Comparison of ENCODE assay signal across 13 cellular contexts in the genomic region with DNA sequence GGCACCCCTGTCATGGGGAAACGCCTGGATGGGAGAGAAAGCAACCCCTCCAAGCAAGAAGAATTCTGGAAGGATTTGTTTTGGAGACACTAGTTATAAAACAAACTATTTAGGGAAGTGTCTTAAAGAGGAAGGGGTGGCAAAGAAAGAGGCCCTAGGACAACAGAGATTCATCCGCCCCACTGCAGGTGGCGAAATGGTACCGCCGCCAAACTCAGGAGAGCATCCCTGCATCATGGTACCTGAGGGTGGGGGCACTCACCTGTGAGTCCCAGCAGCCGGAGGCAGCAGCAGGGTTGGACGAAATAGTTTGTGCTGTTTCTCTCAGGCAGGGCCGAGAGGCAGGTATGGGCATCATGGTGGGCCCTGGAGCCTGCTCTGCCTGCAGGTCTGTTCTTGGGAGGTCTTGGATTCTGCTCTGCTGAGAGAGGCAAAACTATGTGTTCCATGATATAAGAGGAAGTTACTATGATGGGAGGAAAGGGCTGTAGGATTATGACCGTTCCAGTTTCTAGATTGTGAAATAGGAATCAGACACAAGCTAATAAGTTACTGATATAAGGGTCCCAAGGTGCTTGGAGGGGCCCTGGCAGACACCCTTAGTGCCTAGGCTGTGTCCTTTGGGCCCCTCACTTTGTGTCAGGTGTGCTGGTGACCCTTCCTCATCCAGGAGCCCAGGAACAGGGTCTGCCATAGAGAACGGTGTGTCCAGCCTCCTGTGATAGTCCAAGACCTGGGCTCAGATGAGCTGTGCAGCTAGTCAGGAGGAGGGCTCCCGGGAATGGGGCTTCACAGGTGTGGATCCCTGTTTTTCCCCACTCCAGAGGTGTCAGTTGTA. TPM values are rescaled to one million over a fixed set of nuclear protein-coding genes. Genes with fewer than 3 reads are reported as not detected.
DNase-seq lines count a peak whose midpoint lies in the region; ATAC-seq, FAIRE-seq and TF ChIP-seq lines count a peak whose summit lies in the region.
"Had no signal": no experiment of that assay in that cellular context is flagged by ENCODE, and none has a peak within 500 bp of the region (broad histone marks: within the 10 kb centered on the region; RNA-seq: fewer than 3 reads in every experiment).

No MANE protein-coding gene starts in this region.

- 0 out of 2 replicates have a peak overlapping the region, but pooled peaks have one; percentile 1 for H2AFZ ChIP-seq in OCI-LY3 (ENCODE audit: low read depth, low read length)
- H2AFZ ChIP-seq in osteoblast (ENCODE audit: low read length) = no peak overlapping the region

- no peaks in the 10 kb centered on the region for H3K27me3 ChIP-seq in OCI-LY3 (ENCODE audit: low read depth, low read length)
- H3K27me3 ChIP-seq in WERI-Rb-1 (ENCODE audit: insufficient read depth, low read depth, severe bottlenecking) = peaks cover 41% of the 10 kb centered on the region
- H3K27me3 ChIP-seq in osteoblast (ENCODE audit: insufficient read depth, low read length) = no peaks in the 10 kb centered on the region

- H3K36me3 ChIP-seq in OCI-LY3 (replicated peaks; ENCODE audit: low read depth, low read length) (no peaks in the 10 kb centered on the region), WERI-Rb-1 (no peaks in the 10 kb centered on the region), osteoblast (ENCODE audit: insufficient read depth, low read length) (no peaks in the 10 kb centered on the region)

- DNase-seq in GM12891 (ENCODE audit: insufficient read length, low spot score) (no peak), coronary artery (ENCODE audit: low spot score) (no peak), pons (ENCODE audit: low spot score) (peak; percentile 30), WERI-Rb-1 (no peak), osteoblast (ENCODE audit: insufficient read length, low spot score, missing footprints) (no peak)
- DNase-seq: CD8-positive, alpha-beta T cell; stimulated activated CD8-positive, alpha-beta memory T cell treated with anti-CD3 and anti-CD28 coated beads, Interleukin-4, amount 100 ng/mL, for 48 hours had no signal

- peak overlapping the region; percentile 57 for H3K9ac ChIP-seq in OCI-LY3 (ENCODE audit: low read length)

- no peak for FAIRE-seq in GM12891 (lab: Jason Lieb, UNC)

- H3K27ac ChIP-seq in OCI-LY3 (ENCODE audit: low read length) = peak overlapping the region; percentile 58
- peak overlapping the region in 1 of 2 donors; percentile 69 for H3K27ac ChIP-seq in coronary artery
- H3K27ac ChIP-seq in WERI-Rb-1 = no peak overlapping the region
- H3K27ac ChIP-seq in osteoblast (ENCODE audit: low read depth, low read length) = no peak overlapping the region

- H4K20me1 ChIP-seq in OCI-LY3 (ENCODE audit: insufficient read depth, low read length) (no peaks in the 10 kb centered on the region), osteoblast (ENCODE audit: insufficient read depth, low read length) (no peaks in the 10 kb centered on the region)

- peak; percentile 36 for TF ChIP-seq CTCF in OCI-LY3 (IDR thresholded peaks at IDR 0.05; ENCODE audit: low read depth, low read length)
- TF ChIP-seq CTCF in coronary artery (IDR thresholded peaks at IDR 0.05) = no peak
- no peak for TF ChIP-seq CTCF in WERI-Rb-1 (IDR thresholded peaks at IDR 0.05; ENCODE audit: low read depth, low read length)
- TF ChIP-seq CTCF in osteoblast (IDR thresholded peaks at IDR 0.05; ENCODE audit: extremely low read depth, low read depth, low read length) = no peak

- ATAC-seq in GM18870 (IDR thresholded peaks at IDR 0.05; ENCODE audit: unreplicated experiment) = no peak
- no peak for ATAC-seq in GM21717 (IDR thresholded peaks at IDR 0.05; ENCODE audit: unreplicated experiment)
- ATAC-seq: CD8-positive, alpha-beta T cell had no signal

- peak overlapping the region; percentile 59 for H3K4me3 ChIP-seq in OCI-LY3 (ENCODE audit: low read length)
- peak overlapping the region; percentile 31 for H3K4me3 ChIP-seq in coronary artery
- H3K4me3 ChIP-seq in WERI-Rb-1 (ENCODE audit: low read depth, low read length) = no peak overlapping the region
- H3K4me3 ChIP-seq in osteoblast (ENCODE audit: insufficient read depth, low read length) = no peak overlapping the region

- TF ChIP-seq POLR2A in GM12891 (IDR thresholded peaks at IDR 0.05; ENCODE audit: low read depth, low read length) = no peak

- H3K4me1 ChIP-seq in OCI-LY3 (ENCODE audit: low read length) (peaks cover 40% of the 10 kb centered on the region), osteoblast (ENCODE audit: insufficient read depth, low read length) (no peaks in the 10 kb centered on the region)

- peak overlapping the region; percentile 76 for H3K4me2 ChIP-seq in OCI-LY3 (ENCODE audit: low read length)
- no peak overlapping the region for H3K4me2 ChIP-seq in osteoblast (ENCODE audit: insufficient read depth, low read length)

- H3K9me3 ChIP-seq in OCI-LY3 (ENCODE audit: insufficient read depth, low read length) (no peaks in the 10 kb centered on the region), WERI-Rb-1 (ENCODE audit: severe bottlenecking) (peaks cover 2% of the 10 kb centered on the region), osteoblast (ENCODE audit: low read depth, low read length) (no peaks in the 10 kb centered on the region)

- H3K79me2 ChIP-seq in OCI-LY3 (ENCODE audit: low read length) (no peaks in the 10 kb centered on the region), osteoblast (ENCODE audit: insufficient read depth, low read length) (no peaks in the 10 kb centered on the region)

TF ChIP-seq in GM12891, 5 proteins besides CTCF, POLR2A, EP300 and RAD21:
- TF ChIP-seq SPI1 (IDR thresholded peaks at IDR 0.05; ENCODE audit: low read depth, low read length) (0 out of 2 replicates have a peak, but pooled peaks have one; percentile 36), POU2F2 (IDR thresholded peaks at IDR 0.05; ENCODE audit: low read depth, low read length) (no peak), POLR2AphosphoS5 (IDR thresholded peaks at IDR 0.05; ENCODE audit: low read depth, low read length) (no peak), TAF1 (IDR thresholded peaks at IDR 0.05; ENCODE audit: low read depth, low read length) (no peak), PAX5 (IDR thresholded peaks at IDR 0.05; ENCODE audit: insufficient read depth, low read length, severe bottlenecking) (no peak)

RNA-seq across cellular contexts. Expression of gene SIRPD, which starts 20.4 kb away (rescaled TPM):
- polyA plus RNA-seq in GM12891 (2012; ENCODE audit: low read depth, missing spikeins) = not detected
- total RNA-seq in osteoblast = not detected in 2 replicates
- total RNA-seq: CD8-positive, alpha-beta T cell; H4 had no signal

RNA-seq across cellular contexts. Expression of gene SIRPB2, which starts 45.9 kb away (rescaled TPM):
- polyA plus RNA-seq in GM12891 (2012; ENCODE audit: low read depth, missing spikeins) = not detected
- under 0.01 TPM in 1 of 2 replicates, not detected in the other for total RNA-seq in osteoblast
- total RNA-seq: activated T-helper 2 cell treated with anti-CD3 and anti-CD28 coated beads, Interferon-gamma antibody, Interleukin-2, Interleukin-4, amounts not matched to agents 10 μg/mL and 5 μg/mL and 100 μg/mL, durations not matched to agents 14 hours and 24 hours and 36 hours; CD8-positive, alpha-beta T cell; H4; RPMI7951 had no signal

Comparison
In these comparisons a context has a peak if more than half of its experiments do, and no peak if none do; other contexts are left out.
1. H3K4me3 ChIP-seq: peak in OCI-LY3 (single experiment) and coronary artery (single experiment); none in WERI-Rb-1 (single experiment) and osteoblast (single experiment).